Comparison of ENCODE assay signal across 22 cellular contexts in genomic region chr14:55043528-55043927, GRCh38.
"Had no signal": no experiment of that assay in that cellular context is flagged by ENCODE, and none has a peak within 500 bp of the region (broad histone marks: within the 10 kb centered on the region; RNA-seq: fewer than 3 reads in every experiment).

No MANE protein-coding gene starts in this region.

- H3K4me2 ChIP-seq: smooth muscle cell had no signal

- H3K4me3 ChIP-seq: ascending aorta, colonic mucosa, dorsolateral prefrontal cortex, esophagus squamous epithelium, left lung, lung, sigmoid colon, smooth muscle cell, testis had no signal

- DNase-seq: activated CD4-positive, alpha-beta memory T cell treated with anti-CD3 and anti-CD28 coated beads, Interleukin-2, amount 10 ng/mL, durations not matched to agents 7 days and 5 days; activated effector memory CD4-positive, alpha-beta T cell treated with anti-CD3 and anti-CD28 coated beads, Interleukin-2, amount 50 U/mL, for 16 hours; activated naive CD4-positive, alpha-beta T cell treated with anti-CD3 and anti-CD28 coated beads, Interleukin-2, amount 10 ng/mL, durations not matched to agents 7 days and 5 days; colonic mucosa; dorsolateral prefrontal cortex; endodermal cell; esophagus squamous epithelium; foreskin melanocyte; kidney glomerular epithelial cell; left lung; naive thymus-derived CD8-positive, alpha-beta T cell; sigmoid colon; stimulated activated CD4-positive, alpha-beta T cell treated with anti-CD3 and anti-CD28 coated beads, Interleukin-2, amount 100 ng/mL, for 48 hours; stimulated activated CD8-positive, alpha-beta memory T cell treated with anti-CD3 and anti-CD28 coated beads, Interleukin-4, amount 100 ng/mL, for 48 hours; stimulated activated naive CD4-positive, alpha-beta T cell; SW 1271; T-helper 17 cell; testis; trophoblast cell had no signal

- H3K36me3 ChIP-seq: colonic mucosa had no signal

- H3K4me1 ChIP-seq: ascending aorta, colonic mucosa, esophagus squamous epithelium, left lung, sigmoid colon, testis had no signal

- ATAC-seq: left lung; naive thymus-derived CD8-positive, alpha-beta T cell; T-helper 17 cell had no signal

- H3K27me3 ChIP-seq: ascending aorta, colonic mucosa, dorsolateral prefrontal cortex, esophagus squamous epithelium, left lung, sigmoid colon, testis had no signal

- H3K9me3 ChIP-seq: ascending aorta, colonic mucosa, esophagus squamous epithelium, left lung, sigmoid colon, testis had no signal

- H3K27ac ChIP-seq: ascending aorta, colonic mucosa, dorsolateral prefrontal cortex, esophagus squamous epithelium, left lung, sigmoid colon, testis had no signal
